In the genomic region with DNA sequence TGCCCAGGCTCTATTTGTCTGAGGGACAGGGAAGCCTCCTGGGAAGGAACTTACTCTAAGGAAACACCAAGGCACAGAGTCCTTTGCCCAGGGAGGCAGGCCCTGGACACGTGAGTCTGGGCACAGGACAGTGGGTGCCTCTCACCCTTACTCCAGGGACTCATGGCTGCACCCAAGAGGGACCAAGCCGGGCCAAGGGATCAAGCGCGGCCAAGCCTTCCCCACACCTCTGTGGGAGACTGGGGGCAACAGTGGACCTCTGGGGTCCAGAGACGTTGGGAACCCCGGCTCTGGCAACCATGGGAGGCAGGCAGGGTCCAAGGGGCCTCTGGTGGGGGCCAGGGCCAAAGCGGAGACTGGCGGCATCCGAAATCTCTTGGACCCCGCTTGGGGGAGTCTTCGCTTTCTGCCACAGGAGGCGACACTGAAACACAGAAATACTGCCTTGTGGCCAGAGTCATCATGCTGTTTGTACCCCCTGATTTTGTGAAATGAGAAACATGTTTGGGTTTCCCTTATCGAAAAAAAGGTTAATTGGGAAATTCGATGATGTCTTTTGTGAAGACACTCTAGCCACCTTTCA, we compare ENCODE assay signal across 20 cellular contexts. TPM values are rescaled to one million over a fixed set of nuclear protein-coding genes. Genes with fewer than 3 reads are reported as not detected.
A peak's percentile ranks its signal among the peaks of the same experiment; 100 is the strongest.
DNase-seq lines count a peak whose midpoint lies in the region; ATAC-seq, FAIRE-seq and TF ChIP-seq lines count a peak whose summit lies in the region.
"Had no signal": no experiment of that assay in that cellular context is flagged by ENCODE, and none has a peak within 500 bp of the region (broad histone marks: within the 10 kb centered on the region; RNA-seq: fewer than 3 reads in every experiment).

No MANE protein-coding gene starts in this region.

- no peaks in the 10 kb centered on the region for H3K9me3 ChIP-seq in HepG2 (ENCODE audit: low read length)
- H3K9me3 ChIP-seq in right lobe of liver: no peaks in the 10 kb centered on the region
- peaks cover 0 to 4% of the 10 kb centered on the region in 2 donors for H3K9me3 ChIP-seq in lung (ENCODE audit: control insufficient read depth in 2 of 2, insufficient read depth in 1 of 2, low read length in 1 of 2)
- H3K9me3 ChIP-seq: SJCRH30 had no signal

- H3K27me3 ChIP-seq in HepG2 (ENCODE audit: control insufficient read depth in 1 of 2, insufficient read depth in 2 of 2, low read length in 2 of 2): no peaks in the 10 kb centered on the region
- H3K27me3 ChIP-seq in right lobe of liver: no peaks in the 10 kb centered on the region
- no peaks in the 10 kb centered on the region for H3K27me3 ChIP-seq in lung (ENCODE audit: control insufficient read depth, insufficient read depth)
- H3K27me3 ChIP-seq: SJCRH30 had no signal

- H3K4me2 ChIP-seq in HepG2 (ENCODE audit: low read depth, low read length): no peak overlapping the region

- 90% methylated on average over 4 of the region's 14 CpGs for WGBS in HepG2 (ENCODE audit: low lambda C conversion rate)
- 91% methylated on average over 7 of the region's 14 CpGs for WGBS in right lobe of liver (ENCODE audit: insufficient coverage, low coverage, low lambda C conversion rate, missing lambda C conversion rate)
- 85 to 90% methylated on average over 14 of the region's 14 CpGs for WGBS in lung, 2 donors

- no TSS peak for BruUV-seq in HepG2 (replicated peaks; lab: Mats Ljungman, UMichigan)

- no peak overlapping the region for H2AFZ ChIP-seq in HepG2 (ENCODE audit: low read length)

- H3K4me3 Mint-ChIP-seq in activated CD4-positive, alpha-beta memory T cell treated with anti-CD3 and anti-CD28 coated beads, Interleukin-2, amount 10 ng/mL, durations not matched to agents 7 days and 5 days: no peak overlapping the region

- TF ChIP-seq POLR2A in HepG2 (IDR thresholded peaks at IDR 0.05; ENCODE audit: insufficient read depth in 1 of 2, low read depth in 2 of 2, low read length in 2 of 2) (no peak), right lobe of liver (IDR thresholded peaks at IDR 0.05) (no peak)

- intact Hi-C loops in HepG2 (cut with micrococcal nuclease; ENCODE audit: unreplicated experiment) (loop anchor here (5.0 kb wide), 1 partner anchor 59 kb away; no protein-coding TSS in a partner anchor), right lobe of liver (cut with DNase I) (no loop called here)

- no peaks in the 10 kb centered on the region for H4K20me1 ChIP-seq in HepG2 (ENCODE audit: insufficient read depth, low read length)

- H3K4me3 ChIP-seq in HepG2 (replicated peaks in 1 of 3; ENCODE audit: insufficient read depth in 1 of 3, low read depth in 2 of 3, low read length in 3 of 3) (no peak overlapping the region), right lobe of liver (no peak overlapping the region), coronary artery (no peak overlapping the region), lung (no peak overlapping the region)
- H3K4me3 ChIP-seq: SJCRH30 had no signal

- in situ Hi-C loops in HepG2 (cut with HindIII; ENCODE audit: extremely low pct_ligation_motif_present, low pct_unique_long_range_greater_than_20kb): no loop called here

- ATAC-seq in HepG2 (no peak), right lobe of liver (no peak), lung (ENCODE audit: insufficient read depth, low FRiP score) (no peak), HG03442 (IDR thresholded peaks at IDR 0.05; ENCODE audit: unreplicated experiment) (no peak), HG02970 (IDR thresholded peaks at IDR 0.05; ENCODE audit: low FRiP score, unreplicated experiment) (no peak)
- ATAC-seq: Panc1 had no signal

- no peak overlapping the region for H3K9ac ChIP-seq in HepG2 (ENCODE audit: insufficient read depth, low read depth, low read length)

- POLR2A ChIA-PET in HepG2 (lab: Yijun Ruan, JAX): no interaction called here
- POLR2A ChIA-PET in activated CD4-positive, alpha-beta memory T cell treated with anti-CD3 and anti-CD28 coated beads, Interleukin-2, amount 10 ng/mL, durations not matched to agents 7 days and 5 days (lab: Charles Lee): no interaction called here

- no peak for TF ChIP-seq CTCF in HepG2 (CRISPR knock-in tag; IDR thresholded peaks at IDR 0.05)
- TF ChIP-seq CTCF in right lobe of liver (IDR thresholded peaks at IDR 0.05): no peak
- TF ChIP-seq CTCF in coronary artery (IDR thresholded peaks at IDR 0.05): no peak
- no peak for TF ChIP-seq CTCF in lung (IDR thresholded peaks at IDR 0.05; ENCODE audit: control extremely low read depth, extremely low read depth)

- H3K79me2 ChIP-seq in HepG2 (ENCODE audit: insufficient read depth, low read length): no peaks in the 10 kb centered on the region

- no peaks in the 10 kb centered on the region for H3K9me3 Mint-ChIP-seq in activated CD4-positive, alpha-beta memory T cell treated with anti-CD3 and anti-CD28 coated beads, Interleukin-2, amount 10 ng/mL, durations not matched to agents 7 days and 5 days

- H3K27ac Mint-ChIP-seq in activated CD4-positive, alpha-beta memory T cell treated with anti-CD3 and anti-CD28 coated beads, Interleukin-2, amount 10 ng/mL, durations not matched to agents 7 days and 5 days: no peak overlapping the region

- H3K36me3 ChIP-seq in HepG2 (replicated peaks in 1 of 2; ENCODE audit: control insufficient read depth in 1 of 2, insufficient read depth in 2 of 2, low read length in 2 of 2) (no peaks in the 10 kb centered on the region), right lobe of liver (no peaks in the 10 kb centered on the region), lung (ENCODE audit: control insufficient read depth in 2 of 2, insufficient read depth in 2 of 2, low read length in 2 of 2) (no peaks in the 10 kb centered on the region)
- H3K36me3 ChIP-seq: SJCRH30 had no signal

- no peak for FAIRE-seq in HepG2 (lab: Jason Lieb, UNC)
- FAIRE-seq: A204.1, D721Med had no signal

- DNase-seq in HepG2 (ENCODE audit: low spot score) (no peak), right lobe of liver (no peak), coronary artery (ENCODE audit: low spot score) (peak; percentile 68), lung (ENCODE audit: low spot score) (peak; percentile 22)
- no peak for DNase-seq in activated CD4-positive, alpha-beta memory T cell treated with anti-CD3 and anti-CD28 coated beads, Interleukin-2, amount 10 ng/mL, durations not matched to agents 7 days and 5 days
- DNase-seq: EL, GF-D8, Karpas-422, NCI-H1694 treated with DMSO at 0.1 percent for 48 hours, NCI-H2081 treated with DMSO at 0.1 percent for 48 hours, NCI-H2171 treated with DMSO at 0.1 percent for 48 hours, NCI-H524 treated with DMSO at 0.1 percent for 48 hours, NCI-H82, SJCRH30 had no signal

- no peak for TF ChIP-seq RAD21 in HepG2 (CRISPR knock-in tag; IDR thresholded peaks at IDR 0.05)

- H3K4me1 Mint-ChIP-seq in activated CD4-positive, alpha-beta memory T cell treated with anti-CD3 and anti-CD28 coated beads, Interleukin-2, amount 10 ng/mL, durations not matched to agents 7 days and 5 days: peaks cover 14% of the 10 kb centered on the region

- no peak overlapping the region for H3K27ac ChIP-seq in HepG2 (ENCODE audit: extremely low read length, insufficient read depth, low read length)
- H3K27ac ChIP-seq in right lobe of liver: no peak overlapping the region
- no peak overlapping the region for H3K27ac ChIP-seq in coronary artery
- H3K27ac ChIP-seq in lung (ENCODE audit: low read depth in 1 of 2, low read length in 1 of 2): no peak overlapping the region
- H3K27ac ChIP-seq: C4-2B, SJCRH30 had no signal

- H3K27me3 Mint-ChIP-seq in activated CD4-positive, alpha-beta memory T cell treated with anti-CD3 and anti-CD28 coated beads, Interleukin-2, amount 10 ng/mL, durations not matched to agents 7 days and 5 days: no peaks in the 10 kb centered on the region

- no peaks in the 10 kb centered on the region for H3K36me3 Mint-ChIP-seq in activated CD4-positive, alpha-beta memory T cell treated with anti-CD3 and anti-CD28 coated beads, Interleukin-2, amount 10 ng/mL, durations not matched to agents 7 days and 5 days (ENCODE audit: low read depth)

- CTCF ChIA-PET in HepG2 (lab: Yijun Ruan, JAX; ENCODE audit: low intra/inter-chr PET ratio, low total read pairs): no interaction called here
- CTCF ChIA-PET in activated CD4-positive, alpha-beta memory T cell treated with anti-CD3 and anti-CD28 coated beads, Interleukin-2, amount 10 ng/mL, durations not matched to agents 7 days and 5 days (lab: Charles Lee): no interaction called here

- H3K4me1 ChIP-seq in HepG2 (ENCODE audit: insufficient read depth, low read length) (peaks cover 58% of the 10 kb centered on the region), right lobe of liver (no peaks in the 10 kb centered on the region), lung (ENCODE audit: control insufficient read depth in 2 of 2, insufficient read depth in 2 of 2, low read length in 2 of 2) (peaks cover 0 to 2% of the 10 kb centered on the region in 2 donors)

- TF ChIP-seq EP300 in HepG2 (IDR thresholded peaks at IDR 0.05; ENCODE audit: low read depth in 2 of 2, low read length in 2 of 2) (no peak), HepG2 (CRISPR knock-in tag; IDR thresholded peaks at IDR 0.05; ENCODE audit: borderline replicate concordance) (no peak)

RNA-seq across cellular contexts. Expression of gene BCL11B, which starts 51.7 kb away (rescaled TPM):
- not detected in 2 replicates for total RNA-seq in HepG2 (2016; rRNA removed; fragmentation: Illumina TruSeq; extraction: Trizol)
- not detected in 2 replicates for total RNA-seq in HepG2 (2016; cell fraction: cytosol; rRNA removed; fragmentation: Illumina TruSeq; extraction: Trizol; ENCODE audit: low read depth)
- not detected in 2 replicates for total RNA-seq in HepG2 (2016; cell fraction: insoluble cytoplasmic fraction; rRNA removed; fragmentation: Illumina TruSeq; extraction: Trizol)
- total RNA-seq in HepG2 (2016; cell fraction: membrane; rRNA removed; fragmentation: Illumina TruSeq; extraction: Trizol): not detected in 2 replicates
- total RNA-seq in HepG2 (2016; cell fraction: nucleus; rRNA removed; fragmentation: Illumina TruSeq; extraction: Trizol): not detected in 2 replicates
- polyA plus RNA-seq in HepG2 (2011; rRNA removed): not detected in 2 replicates
- not detected in 2 replicates for polyA plus RNA-seq in HepG2 (2011; cell fraction: cytosol; rRNA removed)
- 0.02 and 0.03 TPM in 2 replicates for polyA plus RNA-seq in HepG2 (2011; cell fraction: nucleus; rRNA removed)
- not detected in 2 replicates for polyA plus RNA-seq in HepG2 (2012)
- polyA plus RNA-seq in HepG2 (2016; cell fraction: cytosol; fragmentation: Illumina TruSeq; extraction: Trizol; ENCODE audit: low read depth): not detected in 2 replicates
- polyA plus RNA-seq in HepG2 (2016; cell fraction: insoluble cytoplasmic fraction; fragmentation: Illumina TruSeq; extraction: Trizol; ENCODE audit: low read depth): not detected in 2 replicates
- polyA plus RNA-seq in HepG2 (2016; cell fraction: membrane; fragmentation: Illumina TruSeq; extraction: Trizol; ENCODE audit: low read depth): not detected in 2 replicates
- polyA plus RNA-seq in HepG2 (2016; cell fraction: nucleus; fragmentation: Illumina TruSeq; extraction: Trizol; ENCODE audit: insufficient read depth, low read depth): not detected in 2 replicates
- polyA minus RNA-seq in HepG2 (2011; rRNA and poly(A)+ RNA removed; ENCODE audit: low replicate concordance): not detected in 2 replicates
- polyA minus RNA-seq in HepG2 (2011; cell fraction: cytosol; rRNA and poly(A)+ RNA removed): not detected in 2 replicates
- polyA minus RNA-seq in HepG2 (2011; cell fraction: nucleus; rRNA and poly(A)+ RNA removed): under 0.01 TPM in 1 of 2 replicates, not detected in the other
- total RNA-seq in right lobe of liver: under 1 TPM; 0.04 to 0.61 (median 0.24) TPM
- total RNA-seq in lung: 1 to 10 TPM; 1.0 to 2.3 TPM
- under 1 TPM; 0.20 to 0.29 TPM for polyA plus RNA-seq in lung
- total RNA-seq in activated CD4-positive, alpha-beta memory T cell treated with anti-CD3 and anti-CD28 coated beads, Interleukin-2, amount 10 ng/mL, durations not matched to agents 7 days and 5 days: 10 to 100 TPM; 81.7 to 82.0 TPM

Comparison
In these comparisons a context has a peak if more than half of its experiments do, and no peak if none do; other contexts are left out.
1. DNase-seq: peak in coronary artery (single experiment) and lung (single experiment); none in HepG2 (single experiment), right lobe of liver (0 of 3) and activated CD4-positive, alpha-beta memory T cell treated with anti-CD3 and anti-CD28 coated beads, Interleukin-2, amount 10 ng/mL, durations not matched to agents 7 days and 5 days (single experiment).
2. RNA of gene BCL11B, which starts 51.7 kb away (total RNA-seq): 81.7 to 82.0 TPM in activated CD4-positive, alpha-beta memory T cell treated with anti-CD3 and anti-CD28 coated beads, Interleukin-2, amount 10 ng/mL, durations not matched to agents 7 days and 5 days; 1.0 to 2.3 TPM in lung, 0.04 to 0.61 TPM in right lobe of liver and not detected in HepG2; every median in the first group is over 10 times any median in the second.